ENCODE assay signal across 8 cellular contexts in the genomic region with DNA sequence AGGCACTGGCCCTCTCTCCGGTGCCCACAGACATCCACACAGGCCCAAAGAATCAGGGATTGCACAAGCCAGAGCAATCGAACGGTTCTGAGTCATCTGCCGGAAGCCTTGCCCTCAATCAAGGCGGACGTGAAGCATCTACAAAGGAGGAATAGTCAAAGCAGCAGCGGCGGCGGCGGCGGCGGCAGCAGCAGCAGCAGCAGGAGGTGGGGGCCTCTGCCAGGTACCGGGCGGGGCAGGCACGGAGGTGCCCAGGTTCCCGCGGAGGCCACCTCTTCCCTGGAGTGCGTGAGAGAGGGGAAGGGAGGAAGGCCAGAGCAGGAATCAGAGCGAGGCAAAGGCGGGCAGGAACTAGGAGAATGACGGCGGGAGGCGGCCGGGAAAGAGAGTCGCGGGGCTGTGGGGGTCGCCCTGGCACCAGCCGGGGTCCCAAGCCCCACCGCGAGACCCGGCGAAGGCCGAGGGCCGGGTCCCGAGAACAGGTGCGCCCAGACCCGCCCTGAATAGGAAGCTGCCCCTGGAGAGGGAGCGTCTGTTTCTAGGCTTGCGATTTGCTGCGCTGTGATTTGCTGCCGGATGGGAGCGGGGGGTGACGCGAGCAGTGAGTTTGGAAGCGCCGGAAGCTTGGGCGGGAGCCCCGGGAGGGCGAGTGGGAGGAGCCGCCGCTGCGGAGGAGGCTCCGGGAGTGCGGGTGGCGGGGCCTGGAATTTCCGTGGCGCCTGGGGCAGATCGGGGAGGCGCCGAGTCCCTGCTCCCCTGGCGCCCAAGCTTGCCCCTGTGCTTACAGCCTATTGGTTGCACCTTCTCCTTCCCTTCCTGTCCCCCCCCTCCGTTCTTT.
DNase-seq lines count a peak whose midpoint lies in the region; ATAC-seq lines count a peak whose summit lies in the region.

A gene with protein sequence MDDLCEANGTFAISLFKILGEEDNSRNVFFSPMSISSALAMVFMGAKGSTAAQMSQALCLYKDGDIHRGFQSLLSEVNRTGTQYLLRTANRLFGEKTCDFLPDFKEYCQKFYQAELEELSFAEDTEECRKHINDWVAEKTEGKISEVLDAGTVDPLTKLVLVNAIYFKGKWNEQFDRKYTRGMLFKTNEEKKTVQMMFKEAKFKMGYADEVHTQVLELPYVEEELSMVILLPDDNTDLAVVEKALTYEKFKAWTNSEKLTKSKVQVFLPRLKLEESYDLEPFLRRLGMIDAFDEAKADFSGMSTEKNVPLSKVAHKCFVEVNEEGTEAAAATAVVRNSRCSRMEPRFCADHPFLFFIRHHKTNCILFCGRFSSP (plus strand): TSS at position 117 of the 838 bp plus-strand sequence. CDS start 8,228 bp downstream, outside the sequence.

- peaks cover 15% of the 10 kb centered on the region for H3K79me2 ChIP-seq in ACC112 (ENCODE audit: control insufficient read depth, insufficient read depth, low read length, unreplicated experiment)

- no peaks in the 10 kb centered on the region for H3K36me3 ChIP-seq in ACC112 (ENCODE audit: insufficient read depth, low read length)

- H3K27ac ChIP-seq in ACC112 (ENCODE audit: low read depth, low read length) (peak within 1 kb of the TSS; percentile 91), cingulate gyrus (ENCODE audit: low read depth, low read length) (peak within 1 kb of the TSS; percentile 94), layer of hippocampus (ENCODE audit: low read depth, low read length) (peak within 1 kb of the TSS; percentile 88)

- ATAC-seq in GM18907 (IDR thresholded peaks at IDR 0.05; ENCODE audit: unreplicated experiment) (peak; percentile 95), HG03159 (IDR thresholded peaks at IDR 0.05; ENCODE audit: unreplicated experiment) (peak; percentile 91)

- H2AFZ ChIP-seq in ACC112 (ENCODE audit: low read length, unreplicated experiment), result peak within 1 kb of the TSS; percentile 86

- H3K4me3 ChIP-seq in ACC112 (ENCODE audit: low read depth, low read length), result peak within 1 kb of the TSS; percentile 89

- DNase-seq in NCI-H226, result peak; percentile 88
- peak; percentile 88 for DNase-seq in activated CD4-positive, alpha-beta T cell treated with anti-CD3 and anti-CD28 coated beads for 48 hours
- peak; percentile 41 to 79 (median 61) for DNase-seq in stimulated activated CD4-positive, alpha-beta T cell treated with anti-CD3 and anti-CD28 coated beads, Interleukin-1b, Interleukin-23, amount 100 ng/mL, for 24 hours (ENCODE audit: low read depth in 4 of 4, low spot score in 1 of 4)

- no peaks in the 10 kb centered on the region for H3K27me3 ChIP-seq in ACC112 (ENCODE audit: insufficient read depth, low read length)
- no peaks in the 10 kb centered on the region for H3K27me3 ChIP-seq in layer of hippocampus (ENCODE audit: control insufficient read depth, insufficient read depth, low read length)

- H3K4me1 ChIP-seq in ACC112 (ENCODE audit: control insufficient read depth, insufficient read depth, low read length, unreplicated experiment), result peaks cover 10% of the 10 kb centered on the region

Comparison
In these comparisons a context has a peak if more than half of its experiments do, and no peak if none do; other contexts are left out.
1. Peak in every context shown above with its lines: DNase-seq, ATAC-seq, H3K4me3 ChIP-seq and H3K27ac ChIP-seq.